Comparison of ENCODE assay signal across 13 cellular contexts in genomic region chr11:69411257-69411924, GRCh38.
"Had no signal": no experiment of that assay in that cellular context is flagged by ENCODE, and none has a peak within 500 bp of the region (broad histone marks: within the 10 kb centered on the region; RNA-seq: fewer than 3 reads in every experiment).

No MANE protein-coding gene starts in this region.

- H3K4me1 ChIP-seq: adrenal gland had no signal

- H3K27ac ChIP-seq: adrenal gland, esophagus squamous epithelium, gastroesophageal sphincter, sigmoid colon, spleen, upper lobe of left lung had no signal

- H3K9me3 Mint-ChIP-seq: activated naive CD4-positive, alpha-beta T cell treated with anti-CD3 and anti-CD28 coated beads, Interleukin-2, amount 50 U/mL, for 24 hours; stimulated activated naive CD8-positive, alpha-beta T cell treated with anti-CD3 and anti-CD28 coated beads, Interleukin-15, amount 100 ng/mL, for 72 hours had no signal

- H3K4me3 Mint-ChIP-seq: activated naive CD4-positive, alpha-beta T cell treated with anti-CD3 and anti-CD28 coated beads, Interleukin-2, amount 50 U/mL, for 24 hours; stimulated activated naive CD8-positive, alpha-beta T cell treated with anti-CD3 and anti-CD28 coated beads, Interleukin-15, amount 100 ng/mL, for 72 hours had no signal

- FAIRE-seq: endometrium had no signal

- H3K27me3 ChIP-seq: adrenal gland, esophagus squamous epithelium, sigmoid colon, upper lobe of left lung had no signal

- H3K9me3 ChIP-seq: adrenal gland, esophagus squamous epithelium, gastroesophageal sphincter, sigmoid colon, upper lobe of left lung had no signal

- H3K4me3 ChIP-seq: adrenal gland, esophagus squamous epithelium, gastroesophageal sphincter, lung, sigmoid colon, spleen, upper lobe of left lung had no signal

- H3K27ac Mint-ChIP-seq: activated naive CD4-positive, alpha-beta T cell treated with anti-CD3 and anti-CD28 coated beads, Interleukin-2, amount 50 U/mL, for 24 hours; stimulated activated naive CD8-positive, alpha-beta T cell treated with anti-CD3 and anti-CD28 coated beads, Interleukin-15, amount 100 ng/mL, for 72 hours had no signal

- H3K27me3 Mint-ChIP-seq: activated naive CD4-positive, alpha-beta T cell treated with anti-CD3 and anti-CD28 coated beads, Interleukin-2, amount 50 U/mL, for 24 hours had no signal

- ATAC-seq: gastroesophageal sphincter; left cardiac atrium; stimulated activated naive CD8-positive, alpha-beta T cell treated with anti-CD3 and anti-CD28 coated beads, Interleukin-15, amount 100 ng/mL, for 72 hours had no signal

- H3K36me3 ChIP-seq: adrenal gland, esophagus squamous epithelium, gastroesophageal sphincter, sigmoid colon, spleen, upper lobe of left lung had no signal

- DNase-seq: activated effector memory CD4-positive, alpha-beta T cell treated with anti-CD3 and anti-CD28 coated beads, Interleukin-2, amount 50 U/mL, for 16 hours; adrenal gland; esophagus squamous epithelium; left cardiac atrium; midbrain; sigmoid colon; stimulated activated naive CD8-positive, alpha-beta T cell treated with anti-CD3 and anti-CD28 coated beads, Interleukin-15, amount 100 ng/mL, for 72 hours; upper lobe of left lung had no signal
